ENCODE assay signal across 8 cellular contexts in genomic region chr20:47883186-47883585, GRCh38.
"Had no signal": no experiment of that assay in that cellular context is flagged by ENCODE, and none has a peak within 500 bp of the region (broad histone marks: within the 10 kb centered on the region; RNA-seq: fewer than 3 reads in every experiment).

No MANE protein-coding gene starts in this region.

- DNase-seq: H9, HCEC 1CT, KBM-7 had no signal

- FAIRE-seq: H1, H54 had no signal

- H3K9ac ChIP-seq: KMS-11 had no signal

- H2AFZ ChIP-seq: GM23338 had no signal

- ATAC-seq: GM23338 had no signal

- H3K4me2 ChIP-seq: GM23338, KMS-11 had no signal

- H3K4me3 ChIP-seq: GM23338 had no signal

- H3K27ac ChIP-seq: HL-60, KMS-11 had no signal
